In genomic region chr2:203625712-203626111, GRCh38 we compare ENCODE assay signal across 15 cellular contexts.
"Had no signal": no experiment of that assay in that cellular context is flagged by ENCODE, and none has a peak within 500 bp of the region (broad histone marks: within the 10 kb centered on the region; RNA-seq: fewer than 3 reads in every experiment).

No MANE protein-coding gene starts in this region.

- DNase-seq: activated CD4-positive, alpha-beta T cell treated with anti-CD3 and anti-CD28 coated beads for 1 hour; activated gamma-delta T cell treated with Interleukin-2 at 50 U/mL for 16 hours; activated T-cell treated with anti-CD3 and anti-CD28 coated beads, Interleukin-2, amount 50 U/mL, for 1 hour; aorta; foreskin melanocyte; immature natural killer cell; left ventricle myocardium superior; mucosa of descending colon; retina; stimulated activated CD4-positive, alpha-beta T cell treated with anti-CD3 and anti-CD28 coated beads, Interleukin-4, amount 100 ng/mL, for 24 hours; stimulated activated naive CD4-positive, alpha-beta T cell treated with Interleukin-2 at 50 U/mL for 16 hours; T-cell had no signal

- ATAC-seq: activated naive CD4-positive, alpha-beta T cell treated with anti-CD3 and anti-CD28 coated beads, Interleukin-2, amount 50 U/mL, for 72 hours; left ventricle myocardium superior; mucosa of descending colon; T-cell had no signal

- H3K36me3 ChIP-seq: thoracic aorta had no signal

- H3K27ac ChIP-seq: thoracic aorta had no signal

- H3K4me3 ChIP-seq: coronary artery, mucosa of descending colon, thoracic aorta had no signal

- H3K9me3 ChIP-seq: mucosa of descending colon, thoracic aorta had no signal
